14 cellular contexts compared by ENCODE assay signal in the genomic region with DNA sequence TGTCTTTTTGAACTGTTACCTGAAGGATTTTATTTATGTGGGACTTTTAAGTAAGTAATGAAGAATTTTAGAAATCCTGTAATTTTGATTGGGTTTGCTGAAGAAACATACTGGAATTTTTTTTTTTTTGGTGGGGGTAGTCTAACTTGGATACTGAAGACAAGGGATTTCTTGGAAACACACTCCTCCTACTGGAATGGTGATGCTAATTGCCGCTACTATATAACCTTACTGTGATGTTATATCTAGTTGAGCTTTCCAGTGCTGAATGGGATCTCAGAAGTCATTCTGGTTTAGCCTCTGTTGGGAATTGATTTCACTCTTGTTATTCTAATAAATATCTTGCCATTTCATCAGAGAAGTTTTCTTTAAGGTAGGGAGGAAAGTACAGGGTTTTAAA. TPM values are rescaled to one million over a fixed set of nuclear protein-coding genes. Genes with fewer than 3 reads are reported as not detected.
DNase-seq lines count a peak whose midpoint lies in the region; ATAC-seq and TF ChIP-seq lines count a peak whose summit lies in the region.
"Had no signal": no experiment of that assay in that cellular context is flagged by ENCODE, and none has a peak within 500 bp of the region (broad histone marks: within the 10 kb centered on the region; RNA-seq: fewer than 3 reads in every experiment).

No MANE protein-coding gene starts in this region.

- H3K4me1 ChIP-seq in HEK293 (ENCODE audit: control insufficient read depth, insufficient read depth, low read length) (peaks cover 14% of the 10 kb centered on the region; the same call in 1 of the 2 replicates), body of pancreas (peaks cover 66% of the 10 kb centered on the region)

- intact Hi-C loops in body of pancreas (cut with DNase I), result loop anchor here (10.0 kb wide), 1 partner anchor 219 kb away; no protein-coding TSS in a partner anchor

- no peak for TF ChIP-seq POLR2A in body of pancreas (IDR thresholded peaks at IDR 0.05)

- H3K4me3 ChIP-seq in AG09309 (ENCODE audit: control insufficient read depth, low read depth, low read length) (no peak overlapping the region), HEK293 (ENCODE audit: low read depth, low read length) (no peak overlapping the region), body of pancreas (no peak overlapping the region), kidney epithelial cell (ENCODE audit: low read depth, low read length) (no peak overlapping the region)
- H3K4me3 ChIP-seq: upper lobe of left lung had no signal

- H3K36me3 ChIP-seq in HEK293 (ENCODE audit: control insufficient read depth in 2 of 2, insufficient read depth in 1 of 2, low read length in 2 of 2) (no peaks in the 10 kb centered on the region), body of pancreas (replicated peaks in 1 of 2; ENCODE audit: insufficient read depth in 1 of 2, low read depth in 2 of 2) (no peaks in the 10 kb centered on the region), kidney epithelial cell (ENCODE audit: control insufficient read depth, insufficient read depth, low read length) (no peaks in the 10 kb centered on the region)
- H3K36me3 ChIP-seq: upper lobe of left lung had no signal

- H3K27me3 ChIP-seq in body of pancreas (no peaks in the 10 kb centered on the region), kidney epithelial cell (ENCODE audit: control insufficient read depth, insufficient read depth, low read length) (no peaks in the 10 kb centered on the region)
- H3K27me3 ChIP-seq: upper lobe of left lung had no signal

- CTCF ChIA-PET in HEK293 (lab: Yijun Ruan, JAX), result interaction anchor here (0.6 to 5.0 kb wide), 8 partner anchors 52 to 595 kb away, joined by 3 to 52 read pairs (median 3); no protein-coding TSS in a partner anchor

- ATAC-seq in body of pancreas, result peak; percentile 27

- TF ChIP-seq CTCF in AG09309 (IDR thresholded peaks at IDR 0.05; ENCODE audit: control insufficient read depth, insufficient read depth, low read depth, low read length, missing control alignments) (peak; percentile 28), HEK293 (tag by site-specific recombination; IDR thresholded peaks at IDR 0.05) (peak; percentile 33; the same call in 1 of the 2 replicates), body of pancreas (IDR thresholded peaks at IDR 0.05) (peak in 5 of 7 experiments; percentile 10 to 43 (median 37)), kidney epithelial cell (IDR thresholded peaks at IDR 0.05; ENCODE audit: insufficient read depth, low read length, poor library complexity, severe bottlenecking) (peak; percentile 44)

- 44 to 47% methylated on average over 1 of the region's 1 CpG for WGBS in body of pancreas, 2 donors

- H3K9me3 ChIP-seq in HEK293 (ENCODE audit: control insufficient read depth, insufficient read depth, low read depth, low read length) (no peaks in the 10 kb centered on the region), body of pancreas (no peaks in the 10 kb centered on the region)
- H3K9me3 ChIP-seq: upper lobe of left lung had no signal

- H3K27ac ChIP-seq in HEK293 (ENCODE audit: extremely low read depth, low read depth, low read length) (no peak overlapping the region), body of pancreas (peak overlapping the region in 1 of 4 donors; percentile 18)
- H3K27ac ChIP-seq: HL-60 had no signal

- POLR2A ChIA-PET in HEK293 (lab: Yijun Ruan, JAX), result no interaction called here

- DNase-seq in AG09309 (ENCODE audit: low read depth), result no peak
- DNase-seq in body of pancreas, result no peak
- DNase-seq in kidney epithelial cell (ENCODE audit: low read depth), result no peak
- no peak for DNase-seq in activated CD4-positive, alpha-beta T cell treated with anti-CD3 and anti-CD28 coated beads for 48 hours
- DNase-seq in effector CD4-positive, alpha-beta T cell, result no peak
- no peak for DNase-seq in GM19238 (ENCODE audit: insufficient read length, low spot score)
- no peak for DNase-seq in GF-D8 (lab: John Stamatoyannopoulos, UW)
- DNase-seq: activated effector memory CD4-positive, alpha-beta T cell treated with anti-CD3 and anti-CD28 coated beads, Interleukin-2, amount 50 U/mL, for 16 hours; Calu3; stimulated activated CD4-positive, alpha-beta T cell treated with anti-CD3 and anti-CD28 coated beads, Interleukin-4, amount 100 ng/mL, for 24 hours; T-helper 9 cell; upper lobe of left lung had no signal

TF ChIP-seq in HEK293, 187 proteins besides CTCF, POLR2A, EP300 and RAD21 (continues in another document):
- TF ChIP-seq, protein P1, sequence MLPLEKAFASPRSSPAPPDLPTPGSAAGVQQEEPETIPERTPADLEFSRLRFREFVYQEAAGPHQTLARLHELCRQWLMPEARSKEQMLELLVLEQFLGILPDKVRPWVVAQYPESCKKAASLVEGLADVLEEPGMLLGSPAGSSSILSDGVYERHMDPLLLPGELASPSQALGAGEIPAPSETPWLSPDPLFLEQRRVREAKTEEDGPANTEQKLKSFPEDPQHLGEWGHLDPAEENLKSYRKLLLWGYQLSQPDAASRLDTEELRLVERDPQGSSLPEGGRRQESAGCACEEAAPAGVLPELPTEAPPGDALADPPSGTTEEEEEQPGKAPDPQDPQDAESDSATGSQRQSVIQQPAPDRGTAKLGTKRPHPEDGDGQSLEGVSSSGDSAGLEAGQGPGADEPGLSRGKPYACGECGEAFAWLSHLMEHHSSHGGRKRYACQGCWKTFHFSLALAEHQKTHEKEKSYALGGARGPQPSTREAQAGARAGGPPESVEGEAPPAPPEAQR (tag by site-specific recombination; IDR thresholded peaks at IDR 0.05), result no peak
- TF ChIP-seq ZNF266 (tag by site-specific recombination; IDR thresholded peaks at IDR 0.05; ENCODE audit: low read depth) (no peak), ZNF10 (tag by site-specific recombination; IDR thresholded peaks at IDR 0.05) (0 out of 2 replicates have a peak, but pooled peaks have one; percentile 24), ZNF423 (tag by site-specific recombination; IDR thresholded peaks at IDR 0.05) (no peak), ZNF449 (tag by site-specific recombination; IDR thresholded peaks at IDR 0.05) (no peak), HOXA7 (CRISPR knock-in tag; IDR thresholded peaks at IDR 0.05; ENCODE audit: borderline replicate concordance) (no peak)
- TF ChIP-seq, protein P2, sequence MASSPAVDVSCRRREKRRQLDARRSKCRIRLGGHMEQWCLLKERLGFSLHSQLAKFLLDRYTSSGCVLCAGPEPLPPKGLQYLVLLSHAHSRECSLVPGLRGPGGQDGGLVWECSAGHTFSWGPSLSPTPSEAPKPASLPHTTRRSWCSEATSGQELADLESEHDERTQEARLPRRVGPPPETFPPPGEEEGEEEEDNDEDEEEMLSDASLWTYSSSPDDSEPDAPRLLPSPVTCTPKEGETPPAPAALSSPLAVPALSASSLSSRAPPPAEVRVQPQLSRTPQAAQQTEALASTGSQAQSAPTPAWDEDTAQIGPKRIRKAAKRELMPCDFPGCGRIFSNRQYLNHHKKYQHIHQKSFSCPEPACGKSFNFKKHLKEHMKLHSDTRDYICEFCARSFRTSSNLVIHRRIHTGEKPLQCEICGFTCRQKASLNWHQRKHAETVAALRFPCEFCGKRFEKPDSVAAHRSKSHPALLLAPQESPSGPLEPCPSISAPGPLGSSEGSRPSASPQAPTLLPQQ (tag by site-specific recombination; IDR thresholded peaks at IDR 0.05), result no peak
- TF ChIP-seq, protein P3, sequence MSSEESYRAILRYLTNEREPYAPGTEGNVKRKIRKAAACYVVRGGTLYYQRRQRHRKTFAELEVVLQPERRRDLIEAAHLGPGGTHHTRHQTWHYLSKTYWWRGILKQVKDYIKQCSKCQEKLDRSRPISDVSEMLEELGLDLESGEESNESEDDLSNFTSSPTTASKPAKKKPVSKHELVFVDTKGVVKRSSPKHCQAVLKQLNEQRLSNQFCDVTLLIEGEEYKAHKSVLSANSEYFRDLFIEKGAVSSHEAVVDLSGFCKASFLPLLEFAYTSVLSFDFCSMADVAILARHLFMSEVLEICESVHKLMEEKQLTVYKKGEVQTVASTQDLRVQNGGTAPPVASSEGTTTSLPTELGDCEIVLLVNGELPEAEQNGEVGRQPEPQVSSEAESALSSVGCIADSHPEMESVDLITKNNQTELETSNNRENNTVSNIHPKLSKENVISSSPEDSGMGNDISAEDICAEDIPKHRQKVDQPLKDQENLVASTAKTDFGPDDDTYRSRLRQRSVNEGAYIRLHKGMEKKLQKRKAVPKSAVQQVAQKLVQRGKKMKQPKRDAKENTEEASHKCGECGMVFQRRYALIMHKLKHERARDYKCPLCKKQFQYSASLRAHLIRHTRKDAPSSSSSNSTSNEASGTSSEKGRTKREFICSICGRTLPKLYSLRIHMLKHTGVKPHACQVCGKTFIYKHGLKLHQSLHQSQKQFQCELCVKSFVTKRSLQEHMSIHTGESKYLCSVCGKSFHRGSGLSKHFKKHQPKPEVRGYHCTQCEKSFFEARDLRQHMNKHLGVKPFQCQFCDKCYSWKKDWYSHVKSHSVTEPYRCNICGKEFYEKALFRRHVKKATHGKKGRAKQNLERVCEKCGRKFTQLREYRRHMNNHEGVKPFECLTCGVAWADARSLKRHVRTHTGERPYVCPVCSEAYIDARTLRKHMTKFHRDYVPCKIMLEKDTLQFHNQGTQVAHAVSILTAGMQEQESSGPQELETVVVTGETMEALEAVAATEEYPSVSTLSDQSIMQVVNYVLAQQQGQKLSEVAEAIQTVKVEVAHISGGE (tag by site-specific recombination; conservative IDR thresholded peaks at IDR 0.05; ENCODE audit: low read depth), result no peak

RNA-seq across cellular contexts. Expression of gene PPP2R5A, which starts 8.4 kb away (rescaled TPM):
- total RNA-seq in body of pancreas, result 10 to 100 TPM; 30.3 to 32.7 TPM
- total RNA-seq in kidney epithelial cell, result 23.6 and 24.0 TPM in 2 replicates
